In the genomic region with DNA sequence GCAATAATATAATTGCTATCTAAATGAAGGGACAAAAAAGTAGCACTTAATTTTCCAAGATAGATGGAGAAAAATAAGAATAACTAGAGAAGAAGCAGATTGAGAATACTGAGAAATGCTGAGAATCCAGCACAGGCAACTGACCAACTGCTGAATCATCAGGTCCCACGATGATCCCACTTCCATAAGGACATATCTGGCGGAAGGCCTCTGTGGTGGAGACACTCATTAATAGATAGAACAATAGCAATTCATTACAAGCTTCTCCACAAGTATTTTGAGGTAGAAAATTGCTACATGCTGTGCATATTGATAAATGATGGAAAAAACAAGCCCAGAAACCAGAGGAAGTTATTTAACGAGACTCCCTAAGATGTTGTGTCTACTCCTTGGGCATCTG, we compare ENCODE assay signal across 25 cellular contexts.
DNase-seq lines count a peak whose midpoint lies in the region; TF ChIP-seq lines count a peak whose summit lies in the region.
"Had no signal": no experiment of that assay in that cellular context is flagged by ENCODE, and none has a peak within 500 bp of the region (broad histone marks: within the 10 kb centered on the region; RNA-seq: fewer than 3 reads in every experiment).

No MANE protein-coding gene starts in this region.

- H3K27ac Mint-ChIP-seq in activated T-cell treated with anti-CD3 and anti-CD28 coated beads, Interleukin-2, amount 50 U/mL, for 24 hours = no peak overlapping the region
- H3K27ac Mint-ChIP-seq: activated CD4-positive, alpha-beta memory T cell treated with anti-CD3 and anti-CD28 coated beads, Interleukin-2, amount 10 ng/mL, durations not matched to agents 7 days and 5 days; activated naive CD4-positive, alpha-beta T cell treated with anti-CD3 and anti-CD28 coated beads, Interleukin-2, amount 50 U/mL, for 72 hours; activated T-helper 2 cell treated with anti-CD3 and anti-CD28 coated beads, Interferon-gamma antibody, Interleukin-2, Interleukin-4, amounts not matched to agents 10 μg/mL and 5 μg/mL and 100 μg/mL, durations not matched to agents 14 hours and 24 hours and 36 hours; neural progenitor cell; progenitor cell of endocrine pancreas; stimulated activated effector memory CD8-positive, alpha-beta T cell treated with anti-CD3 and anti-CD28 coated beads, Interleukin-12 subunit alpha, Interleukin-12 subunit beta, amount 100 ng/mL, for 72 hours; T-helper 1 cell treated with Interleukin-12 subunit alpha and Interleukin-12 subunit beta and Interleukin-4 antibody, amounts not matched to agents 30 μg/mL and 1 μg/mL, for 36 hours; type B pancreatic cell had no signal

- H3K4me3 Mint-ChIP-seq in activated T-cell treated with anti-CD3 and anti-CD28 coated beads, Interleukin-2, amount 50 U/mL, for 24 hours = no peak overlapping the region
- H3K4me3 Mint-ChIP-seq: activated CD4-positive, alpha-beta memory T cell treated with anti-CD3 and anti-CD28 coated beads, Interleukin-2, amount 10 ng/mL, durations not matched to agents 7 days and 5 days; neural progenitor cell; stimulated activated effector memory CD8-positive, alpha-beta T cell treated with anti-CD3 and anti-CD28 coated beads, Interleukin-12 subunit alpha, Interleukin-12 subunit beta, amount 100 ng/mL, for 72 hours; T-helper 1 cell treated with Interleukin-12 subunit alpha and Interleukin-12 subunit beta and Interleukin-4 antibody, amounts not matched to agents 30 μg/mL and 1 μg/mL, for 36 hours; type B pancreatic cell had no signal

- no peak for TF ChIP-seq CTCF in fibroblast of pulmonary artery (IDR thresholded peaks at IDR 0.05; ENCODE audit: low read length, missing control alignments)
- TF ChIP-seq CTCF in ascending aorta (IDR thresholded peaks at IDR 0.05) = no peak

- H3K9me3 Mint-ChIP-seq in activated T-cell treated with anti-CD3 and anti-CD28 coated beads, Interleukin-2, amount 50 U/mL, for 24 hours = no peaks in the 10 kb centered on the region
- H3K9me3 Mint-ChIP-seq: activated CD4-positive, alpha-beta memory T cell treated with anti-CD3 and anti-CD28 coated beads, Interleukin-2, amount 10 ng/mL, durations not matched to agents 7 days and 5 days; activated naive CD4-positive, alpha-beta T cell treated with anti-CD3 and anti-CD28 coated beads, Interleukin-2, amount 50 U/mL, for 72 hours; activated T-helper 2 cell treated with anti-CD3 and anti-CD28 coated beads, Interferon-gamma antibody, Interleukin-2, Interleukin-4, amounts not matched to agents 10 μg/mL and 5 μg/mL and 100 μg/mL, durations not matched to agents 14 hours and 24 hours and 36 hours; neural progenitor cell; stimulated activated effector memory CD8-positive, alpha-beta T cell treated with anti-CD3 and anti-CD28 coated beads, Interleukin-12 subunit alpha, Interleukin-12 subunit beta, amount 100 ng/mL, for 72 hours; T-helper 1 cell treated with Interleukin-12 subunit alpha and Interleukin-12 subunit beta and Interleukin-4 antibody, amounts not matched to agents 30 μg/mL and 1 μg/mL, for 36 hours; type B pancreatic cell had no signal

- H3K4me1 ChIP-seq in ascending aorta = peaks cover 0 to 4% of the 10 kb centered on the region in 2 donors

- no peak overlapping the region for H3K27ac ChIP-seq in ascending aorta
- H3K27ac ChIP-seq: C4-2B, heart left ventricle, neural progenitor cell had no signal

- H3K9me3 ChIP-seq in ascending aorta = no peaks in the 10 kb centered on the region
- H3K9me3 ChIP-seq: heart left ventricle had no signal

- intact Hi-C loops in ascending aorta (cut with DNase I) = no loop called here

- no peaks in the 10 kb centered on the region for H3K27me3 Mint-ChIP-seq in activated T-cell treated with anti-CD3 and anti-CD28 coated beads, Interleukin-2, amount 50 U/mL, for 24 hours
- H3K27me3 Mint-ChIP-seq: activated CD4-positive, alpha-beta memory T cell treated with anti-CD3 and anti-CD28 coated beads, Interleukin-2, amount 10 ng/mL, durations not matched to agents 7 days and 5 days; progenitor cell of endocrine pancreas; type B pancreatic cell had no signal

- no peaks in the 10 kb centered on the region for H3K36me3 Mint-ChIP-seq in activated T-cell treated with anti-CD3 and anti-CD28 coated beads, Interleukin-2, amount 50 U/mL, for 24 hours (ENCODE audit: low read depth)
- H3K36me3 Mint-ChIP-seq: activated naive CD4-positive, alpha-beta T cell treated with anti-CD3 and anti-CD28 coated beads, Interleukin-2, amount 50 U/mL, for 72 hours; stimulated activated effector memory CD8-positive, alpha-beta T cell treated with anti-CD3 and anti-CD28 coated beads, Interleukin-12 subunit alpha, Interleukin-12 subunit beta, amount 100 ng/mL, for 72 hours had no signal

- H3K4me3 ChIP-seq in fibroblast of pulmonary artery (replicated peaks; ENCODE audit: low read depth, low read length) (no peak overlapping the region), ascending aorta (no peak overlapping the region)
- H3K4me3 ChIP-seq: heart left ventricle, neural progenitor cell had no signal

- DNase-seq in GM03348 (ENCODE audit: low spot score) (peak; percentile 63), amniotic epithelial cell (ENCODE audit: low read depth) (peak; percentile 75), fibroblast of pulmonary artery (ENCODE audit: low read depth) (peak; percentile 60), pons (ENCODE audit: low spot score) (peak; percentile 29), DMS53 (lab: John Stamatoyannopoulos, UW) (no peak), ascending aorta (ENCODE audit: low spot score in 2 of 2) (no peak)
- DNase-seq in activated T-cell treated with anti-CD3 and anti-CD28 coated beads, Interleukin-2, amount 50 U/mL, for 24 hours = no peak
- DNase-seq: activated CD4-positive, alpha-beta memory T cell treated with anti-CD3 and anti-CD28 coated beads, Interleukin-2, amount 10 ng/mL, durations not matched to agents 7 days and 5 days; activated CD4-positive, alpha-beta T cell treated with anti-CD3 and anti-CD28 coated beads for 1 hour; cerebellar nuclear complex; GOT3; heart left ventricle; left cardiac atrium; NCI-H2081; NCI-H226; RPMI8226; stimulated activated CD4-positive, alpha-beta T cell treated with anti-CD3 and anti-CD28 coated beads, Interleukin-4, amount 100 ng/mL, for 24 hours had no signal

- peaks cover 55 to 78% of the 10 kb centered on the region in 2 donors for H3K36me3 ChIP-seq in ascending aorta

- no peaks in the 10 kb centered on the region for H3K27me3 ChIP-seq in ascending aorta
- H3K27me3 ChIP-seq: heart left ventricle, neural progenitor cell had no signal

- H3K4me1 Mint-ChIP-seq in activated T-cell treated with anti-CD3 and anti-CD28 coated beads, Interleukin-2, amount 50 U/mL, for 24 hours (ENCODE audit: low read depth) = peaks cover 4% of the 10 kb centered on the region
- H3K4me1 Mint-ChIP-seq: stimulated activated effector memory CD8-positive, alpha-beta T cell treated with anti-CD3 and anti-CD28 coated beads, Interleukin-12 subunit alpha, Interleukin-12 subunit beta, amount 100 ng/mL, for 72 hours had no signal

Comparison
In these comparisons a context has a peak if more than half of its experiments do, and no peak if none do; other contexts are left out.
1. DNase-seq: peak in GM03348 (single experiment), amniotic epithelial cell (single experiment), fibroblast of pulmonary artery (single experiment) and pons (single experiment); none in DMS53 (single experiment), activated T-cell treated with anti-CD3 and anti-CD28 coated beads, Interleukin-2, amount 50 U/mL, for 24 hours (single experiment) and ascending aorta (0 of 2).